In the genomic region with DNA sequence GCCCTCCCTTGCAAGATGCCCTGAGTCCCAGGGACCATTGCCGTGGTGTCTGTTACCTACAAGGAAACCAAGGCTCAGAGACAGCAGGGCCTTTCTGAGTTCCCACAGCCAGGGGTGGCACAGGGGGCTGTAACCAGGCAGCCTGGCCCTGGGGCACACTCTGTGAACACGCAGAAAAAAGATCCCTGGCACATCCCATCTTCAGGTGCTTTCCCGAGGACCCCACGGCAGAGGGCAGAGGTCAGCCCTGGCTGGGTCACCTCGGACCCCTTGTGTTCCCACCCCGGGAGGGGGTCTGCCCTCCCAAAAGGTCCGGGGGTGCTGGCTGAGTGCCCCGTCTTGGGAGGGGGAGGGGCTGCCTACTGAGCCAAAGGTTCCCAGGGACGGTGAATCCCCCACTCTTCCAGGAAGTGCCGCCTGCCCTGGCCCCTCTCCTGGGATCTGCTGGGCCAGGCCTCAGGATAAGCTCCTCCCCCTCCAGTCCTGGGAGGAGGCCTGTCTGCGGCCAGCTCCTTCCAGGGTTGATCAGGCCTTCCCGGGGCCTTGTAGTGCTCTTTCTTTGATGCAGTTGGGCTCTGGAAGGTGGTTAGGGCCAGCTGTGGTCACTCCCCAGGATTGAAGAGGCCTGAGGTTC, we compare ENCODE assay signal across 11 cellular contexts. TPM values are rescaled to one million over a fixed set of nuclear protein-coding genes. Genes with fewer than 3 reads are reported as not detected.
DNase-seq lines count a peak whose midpoint lies in the region; ATAC-seq and TF ChIP-seq lines count a peak whose summit lies in the region.
"Had no signal": no experiment of that assay in that cellular context is flagged by ENCODE, and none has a peak within 500 bp of the region (broad histone marks: within the 10 kb centered on the region; RNA-seq: fewer than 3 reads in every experiment).

No MANE protein-coding gene starts in this region.

- no peak for TF ChIP-seq CTCF in adrenal gland (IDR thresholded peaks at IDR 0.05)
- no peak for TF ChIP-seq CTCF in prostate gland (IDR thresholded peaks at IDR 0.05)

- H3K9me3 Mint-ChIP-seq in activated T-helper 2 cell treated with anti-CD3 and anti-CD28 coated beads, Interferon-gamma antibody, Interleukin-2, Interleukin-4, amounts not matched to agents 10 μg/mL and 5 μg/mL and 100 μg/mL, durations not matched to agents 14 hours and 24 hours and 36 hours = no peaks in the 10 kb centered on the region

- H3K4me3 Mint-ChIP-seq in activated T-helper 2 cell treated with anti-CD3 and anti-CD28 coated beads, Interferon-gamma antibody, Interleukin-2, Interleukin-4, amounts not matched to agents 10 μg/mL and 5 μg/mL and 100 μg/mL, durations not matched to agents 14 hours and 24 hours and 36 hours (ENCODE audit: low read depth) = no peak overlapping the region
- H3K4me3 Mint-ChIP-seq: activated CD8-positive, alpha-beta T cell treated with anti-CD3 and anti-CD28 coated beads, Interleukin-2, amount 10 ng/mL, durations not matched to agents 7 days and 5 days had no signal

- H3K27ac Mint-ChIP-seq in activated T-helper 2 cell treated with anti-CD3 and anti-CD28 coated beads, Interferon-gamma antibody, Interleukin-2, Interleukin-4, amounts not matched to agents 10 μg/mL and 5 μg/mL and 100 μg/mL, durations not matched to agents 14 hours and 24 hours and 36 hours = no peak overlapping the region
- H3K27ac Mint-ChIP-seq: activated CD8-positive, alpha-beta T cell treated with anti-CD3 and anti-CD28 coated beads, Interleukin-2, amount 10 ng/mL, durations not matched to agents 7 days and 5 days had no signal

- no peaks in the 10 kb centered on the region for H3K27me3 ChIP-seq in adrenal gland
- H3K27me3 ChIP-seq in prostate gland (replicated peaks; ENCODE audit: insufficient read depth) = no peaks in the 10 kb centered on the region

- no peaks in the 10 kb centered on the region for H3K36me3 ChIP-seq in adrenal gland (replicated peaks in 1 of 2)
- H3K36me3 ChIP-seq in prostate gland = no peaks in the 10 kb centered on the region

- H3K27me3 Mint-ChIP-seq in activated T-helper 2 cell treated with anti-CD3 and anti-CD28 coated beads, Interferon-gamma antibody, Interleukin-2, Interleukin-4, amounts not matched to agents 10 μg/mL and 5 μg/mL and 100 μg/mL, durations not matched to agents 14 hours and 24 hours and 36 hours (ENCODE audit: low read depth) = peaks cover 5% of the 10 kb centered on the region

- peak; percentile 60 to 62 for ATAC-seq in left cardiac atrium
- no peak for ATAC-seq in GM18867 (IDR thresholded peaks at IDR 0.05; ENCODE audit: unreplicated experiment)
- ATAC-seq in GM18511 (IDR thresholded peaks at IDR 0.05; ENCODE audit: unreplicated experiment) = no peak
- ATAC-seq: activated CD8-positive, alpha-beta T cell treated with anti-CD3 and anti-CD28 coated beads, Interleukin-2, amount 10 ng/mL, durations not matched to agents 7 days and 5 days; esophagus mucosa had no signal

- no peaks in the 10 kb centered on the region for H3K36me3 Mint-ChIP-seq in activated T-helper 2 cell treated with anti-CD3 and anti-CD28 coated beads, Interferon-gamma antibody, Interleukin-2, Interleukin-4, amounts not matched to agents 10 μg/mL and 5 μg/mL and 100 μg/mL, durations not matched to agents 14 hours and 24 hours and 36 hours (ENCODE audit: low read depth)

- H3K4me1 ChIP-seq in adrenal gland (replicated peaks in 1 of 2) (peaks cover 79 to 88% of the 10 kb centered on the region in 2 donors), prostate gland (replicated peaks) (peaks cover 17% of the 10 kb centered on the region)

- DNase-seq in COLO829 (ENCODE audit: low spot score) (peak; percentile 48), adrenal gland (peak; percentile 63 to 82 (median 77)), left cardiac atrium (peak; percentile 75), prostate gland (ENCODE audit: low spot score) (no peak), NOMO-1 treated with DMSO at 0.1 percent for 48 hours (lab: John Stamatoyannopoulos, UW; ENCODE audit: unreplicated experiment) (no peak)
- DNase-seq in activated T-helper 2 cell treated with anti-CD3 and anti-CD28 coated beads, Interferon-gamma antibody, Interleukin-2, Interleukin-4, amounts not matched to agents 10 μg/mL and 5 μg/mL and 100 μg/mL, durations not matched to agents 14 hours and 24 hours and 36 hours (ENCODE audit: low spot score) = no peak
- DNase-seq: activated CD8-positive, alpha-beta T cell treated with anti-CD3 and anti-CD28 coated beads, Interleukin-2, amount 10 ng/mL, durations not matched to agents 7 days and 5 days; NCI-H1694 had no signal

- peak overlapping the region in 1 of 4 donors; percentile 23 for H3K4me3 ChIP-seq in adrenal gland
- H3K4me3 ChIP-seq in prostate gland = no peak overlapping the region

- H3K4me1 Mint-ChIP-seq in activated T-helper 2 cell treated with anti-CD3 and anti-CD28 coated beads, Interferon-gamma antibody, Interleukin-2, Interleukin-4, amounts not matched to agents 10 μg/mL and 5 μg/mL and 100 μg/mL, durations not matched to agents 14 hours and 24 hours and 36 hours (ENCODE audit: low read depth) = peaks cover 6% of the 10 kb centered on the region

- no peak for TF ChIP-seq POLR2A in adrenal gland (IDR thresholded peaks at IDR 0.05)
- peak; percentile 8 for TF ChIP-seq POLR2A in prostate gland (IDR thresholded peaks at IDR 0.05)

- intact Hi-C loops in adrenal gland (cut with DNase I) = no loop called here
- intact Hi-C loops in left cardiac atrium (cut with DNase I) = no loop called here
- intact Hi-C loops in prostate gland (cut with DNase I) = no loop called here
- intact Hi-C loops in activated T-helper 2 cell treated with anti-CD3 and anti-CD28 coated beads, Interferon-gamma antibody, Interleukin-2, Interleukin-4, amounts not matched to agents 10 μg/mL and 5 μg/mL and 100 μg/mL, durations not matched to agents 14 hours and 24 hours and 36 hours (cut with micrococcal nuclease) = no loop called here

- H3K27ac ChIP-seq in adrenal gland = peak overlapping the region; percentile 54 to 97 (median 89)
- peak overlapping the region; percentile 70 to 75 for H3K27ac ChIP-seq in prostate gland

- 12 to 60% (median 22%) methylated on average over 1 to 12 of the region's 12 CpGs for WGBS in adrenal gland, 4 donors
- WGBS in prostate gland = 12% methylated on average over 11 of the region's 12 CpGs

- no peaks in the 10 kb centered on the region for H3K9me3 ChIP-seq in adrenal gland (replicated peaks in 1 of 3)
- no peaks in the 10 kb centered on the region for H3K9me3 ChIP-seq in prostate gland

RNA-seq across cellular contexts. Expression of a gene that starts 8.1 kb away (rescaled TPM):
- 10 to 100 TPM; 11.9 to 36.2 (median 18.6) TPM for total RNA-seq in adrenal gland
- polyA plus RNA-seq in adrenal gland = 10 to 100 TPM in 2 of 3 donors, 1 to 10 TPM in 1; 2.0 to 16.7 (median 13.4) TPM
- total RNA-seq in left cardiac atrium = 10 to 100 TPM; 23.9 to 29.2 TPM
- total RNA-seq in prostate gland = 10 to 100 TPM in 1 of 2 donors, 1 to 10 TPM in 1; 3.8 to 10.5 TPM
- total RNA-seq in activated T-helper 2 cell treated with anti-CD3 and anti-CD28 coated beads, Interferon-gamma antibody, Interleukin-2, Interleukin-4, amounts not matched to agents 10 μg/mL and 5 μg/mL and 100 μg/mL, durations not matched to agents 14 hours and 24 hours and 36 hours = 2.1 and 2.5 TPM in 2 replicates

RNA-seq across cellular contexts. Expression of a gene that starts 27.2 kb away (rescaled TPM):
- total RNA-seq in adrenal gland = 10 to 100 TPM; 35.5 to 68.8 (median 54.0) TPM
- 100 to 1,000 TPM in 2 of 3 donors, 10 to 100 TPM in 1; 25.0 to 310 (median 285) TPM for polyA plus RNA-seq in adrenal gland
- total RNA-seq in left cardiac atrium = 10 to 100 TPM; 51.0 to 64.3 TPM
- 100 to 1,000 TPM in 1 of 2 donors, 10 to 100 TPM in 1; 28.6 to 100 TPM for total RNA-seq in prostate gland
- 73.1 and 73.8 TPM in 2 replicates for total RNA-seq in activated T-helper 2 cell treated with anti-CD3 and anti-CD28 coated beads, Interferon-gamma antibody, Interleukin-2, Interleukin-4, amounts not matched to agents 10 μg/mL and 5 μg/mL and 100 μg/mL, durations not matched to agents 14 hours and 24 hours and 36 hours

RNA-seq across cellular contexts. Expression of a gene that starts 47.7 kb away (rescaled TPM):
- total RNA-seq in adrenal gland = 10 to 100 TPM; 16.1 to 44.7 (median 27.4) TPM
- polyA plus RNA-seq in adrenal gland = 10 to 100 TPM in 2 of 3 donors, under 1 TPM in 1; 0.77 to 23.9 (median 15.5) TPM
- total RNA-seq in left cardiac atrium = 10 to 100 TPM; 10.6 to 20.0 TPM
- total RNA-seq in prostate gland = 10 to 100 TPM; 13.1 to 97.4 TPM
- total RNA-seq in activated T-helper 2 cell treated with anti-CD3 and anti-CD28 coated beads, Interferon-gamma antibody, Interleukin-2, Interleukin-4, amounts not matched to agents 10 μg/mL and 5 μg/mL and 100 μg/mL, durations not matched to agents 14 hours and 24 hours and 36 hours = 0.16 TPM in 1 of 2 replicates, not detected in the other
- total RNA-seq: activated CD8-positive, alpha-beta T cell treated with anti-CD3 and anti-CD28 coated beads, Interleukin-2, amount 10 ng/mL, durations not matched to agents 7 days and 5 days had no signal

RNA-seq across cellular contexts. Expression of a gene that starts 51.1 kb away (rescaled TPM):
- total RNA-seq in adrenal gland (10 to 100 TPM in 2 of 8 donors, 1 to 10 TPM in 6; 2.5 to 15.4 (median 6.4) TPM), left cardiac atrium (1 to 10 TPM; 3.7 to 4.2 TPM), prostate gland (10 to 100 TPM in 1 of 2 donors, 1 to 10 TPM in 1; 9.0 to 12.8 TPM)
- 10 to 100 TPM in 1 of 3 donors, 1 to 10 TPM in 2; 3.3 to 10.3 (median 4.5) TPM for polyA plus RNA-seq in adrenal gland
- total RNA-seq in activated T-helper 2 cell treated with anti-CD3 and anti-CD28 coated beads, Interferon-gamma antibody, Interleukin-2, Interleukin-4, amounts not matched to agents 10 μg/mL and 5 μg/mL and 100 μg/mL, durations not matched to agents 14 hours and 24 hours and 36 hours = 40.4 and 41.9 TPM in 2 replicates

Comparison
In these comparisons a context has a peak if more than half of its experiments do, and no peak if none do; other contexts are left out.
1. DNase-seq: peak in COLO829 (single experiment), adrenal gland (7 of 7) and left cardiac atrium (single experiment); none in prostate gland (single experiment), activated T-helper 2 cell treated with anti-CD3 and anti-CD28 coated beads, Interferon-gamma antibody, Interleukin-2, Interleukin-4, amounts not matched to agents 10 μg/mL and 5 μg/mL and 100 μg/mL, durations not matched to agents 14 hours and 24 hours and 36 hours (single experiment) and NOMO-1 treated with DMSO at 0.1 percent for 48 hours (single experiment).
2. ATAC-seq: peak in left cardiac atrium (2 of 2); none in GM18867 (single experiment) and GM18511 (single experiment).